Comparison of ENCODE assay signal across 19 cellular contexts in genomic region chr2:126921066-126921465, GRCh38. TPM values are rescaled to one million over a fixed set of nuclear protein-coding genes. Genes with fewer than 3 reads are reported as not detected.
"Had no signal": no experiment of that assay in that cellular context is flagged by ENCODE, and none has a peak within 500 bp of the region (broad histone marks: within the 10 kb centered on the region; RNA-seq: fewer than 3 reads in every experiment).

No MANE protein-coding gene starts in this region.

- H3K36me3 ChIP-seq: SJSA1 had no signal

- H3K9me3 ChIP-seq: SJSA1 had no signal

- H3K27ac ChIP-seq: SJSA1, SK-N-MC had no signal

- H3K4me3 ChIP-seq: SJSA1, SK-N-MC had no signal

- DNase-seq: KBM-7, MM.1S, NCI-H1092 treated with DMSO at 0.1 percent for 48 hours, NCI-H1436, NCI-H187, NCI-H2029, NCI-H2081 treated with DMSO at 0.1 percent for 48 hours, NCI-H2171, NCI-H345, NCI-H446 treated with DMSO at 0.1 percent for 48 hours, NCI-H510A treated with DMSO at 0.1 percent for 48 hours, NCI-H526, NCI-H748 treated with DMSO at 0.1 percent for 48 hours, Right ventricle myocardium superior, RPMI8226, SIG-M5 had no signal

RNA-seq across cellular contexts. Expression of gene TEX51, which starts 22.4 kb away (rescaled TPM):
- total RNA-seq: HT-29, Right ventricle myocardium superior, SJSA1 had no signal
